ENCODE assay signal across 15 cellular contexts in genomic region chr11:133906746-133907145, GRCh38. TPM values are rescaled to one million over a fixed set of nuclear protein-coding genes. Genes with fewer than 3 reads are reported as not detected.
DNase-seq lines count a peak whose midpoint lies in the region; ATAC-seq and TF ChIP-seq lines count a peak whose summit lies in the region.
"Had no signal": no experiment of that assay in that cellular context is flagged by ENCODE, and none has a peak within 500 bp of the region (broad histone marks: within the 10 kb centered on the region; RNA-seq: fewer than 3 reads in every experiment).

No MANE protein-coding gene starts in this region.

- intact Hi-C loops in activated CD4-positive, alpha-beta T cell treated with anti-CD3 and anti-CD28 coated beads for 36 hours (cut with DNase I, micrococcal nuclease): no loop called here
- intact Hi-C loops in natural killer cell (cut with micrococcal nuclease): no loop called here
- intact Hi-C loops in aorta (cut with DNase I): no loop called here

- H3K4me1 ChIP-seq in aorta (ENCODE audit: control insufficient read depth in 1 of 2, insufficient read depth in 2 of 2, low read length in 2 of 2): no peaks in the 10 kb centered on the region
- H3K4me1 ChIP-seq: HAP-1 had no signal

- H3K36me3 ChIP-seq in aorta (ENCODE audit: control insufficient read depth in 1 of 2, insufficient read depth in 2 of 2, low read length in 1 of 2): peaks cover 3 to 8% of the 10 kb centered on the region in 2 donors
- H3K36me3 ChIP-seq: BLaER1 had no signal

- no peak overlapping the region for H3K4me3 Mint-ChIP-seq in activated CD4-positive, alpha-beta T cell treated with anti-CD3 and anti-CD28 coated beads for 36 hours
- no peak overlapping the region for H3K4me3 Mint-ChIP-seq in natural killer cell treated with Interleukin-12 subunit alpha and Interleukin-12 subunit beta and Interleukin-15 and Interleukin-18, amount 100 ng/mL, for 72 hours
- no peak overlapping the region for H3K4me3 Mint-ChIP-seq in natural killer cell
- H3K4me3 Mint-ChIP-seq: CD4-positive, CD25-positive, alpha-beta regulatory T cell had no signal

- no peaks in the 10 kb centered on the region for H3K9me3 ChIP-seq in aorta (ENCODE audit: control insufficient read depth, low read length)
- H3K9me3 ChIP-seq: BLaER1, HAP-1 had no signal

- 92 to 94% methylated on average over 13 of the region's 13 CpGs for WGBS in aorta, 2 donors

- no peak overlapping the region for H3K27ac ChIP-seq in aorta (ENCODE audit: low read depth in 1 of 2, low read length in 2 of 2)
- H3K27ac ChIP-seq: 22Rv1, BLaER1, HL-60 had no signal

- no peak overlapping the region for H3K4me3 ChIP-seq in aorta (ENCODE audit: low read length in 2 of 2)
- H3K4me3 ChIP-seq: BLaER1, HAP-1 had no signal

- DNase-seq in activated CD4-positive, alpha-beta T cell treated with anti-CD3 and anti-CD28 coated beads for 36 hours: peak; percentile 1
- DNase-seq in activated CD4-positive, alpha-beta T cell treated with anti-CD3 and anti-CD28 coated beads, Interleukin-2, amount 50 U/mL, for 4 hours: no peak
- DNase-seq in natural killer cell treated with Interleukin-12 subunit alpha and Interleukin-12 subunit beta and Interleukin-15 and Interleukin-18, amount 100 ng/mL, for 72 hours (ENCODE audit: low spot score): peak; percentile 32
- no peak for DNase-seq in natural killer cell
- peak; percentile 70 for DNase-seq in putamen (ENCODE audit: low spot score)
- DNase-seq in aorta: peak; percentile 28 to 57
- DNase-seq in CD1c-positive myeloid dendritic cell (ENCODE audit: extremely low spot score): no peak
- DNase-seq in SIG-M5 (lab: John Stamatoyannopoulos, UW): no peak
- DNase-seq: CD4-positive, CD25-positive, alpha-beta regulatory T cell; DMS53; GF-D8 had no signal

- no peaks in the 10 kb centered on the region for H3K27me3 Mint-ChIP-seq in activated CD4-positive, alpha-beta T cell treated with anti-CD3 and anti-CD28 coated beads for 36 hours
- H3K27me3 Mint-ChIP-seq in natural killer cell treated with Interleukin-12 subunit alpha and Interleukin-12 subunit beta and Interleukin-15 and Interleukin-18, amount 100 ng/mL, for 72 hours: no peaks in the 10 kb centered on the region
- no peaks in the 10 kb centered on the region for H3K27me3 Mint-ChIP-seq in natural killer cell (ENCODE audit: low read depth in 2 of 2)
- H3K27me3 Mint-ChIP-seq: CD4-positive, CD25-positive, alpha-beta regulatory T cell had no signal

- TF ChIP-seq CTCF in natural killer cell (IDR thresholded peaks at IDR 0.05): no peak

- no peak overlapping the region for H3K27ac Mint-ChIP-seq in activated CD4-positive, alpha-beta T cell treated with anti-CD3 and anti-CD28 coated beads for 36 hours
- no peak overlapping the region for H3K27ac Mint-ChIP-seq in natural killer cell treated with Interleukin-12 subunit alpha and Interleukin-12 subunit beta and Interleukin-15 and Interleukin-18, amount 100 ng/mL, for 72 hours
- H3K27ac Mint-ChIP-seq in natural killer cell: no peak overlapping the region

- ATAC-seq in activated CD4-positive, alpha-beta T cell treated with anti-CD3 and anti-CD28 coated beads for 36 hours: no peak
- ATAC-seq in natural killer cell treated with Interleukin-12 subunit alpha and Interleukin-12 subunit beta and Interleukin-15 and Interleukin-18, amount 100 ng/mL, for 72 hours: no peak
- ATAC-seq in natural killer cell: no peak
- ATAC-seq in aorta (ENCODE audit: low FRiP score): no peak

- no peaks in the 10 kb centered on the region for H3K27me3 ChIP-seq in aorta (ENCODE audit: control insufficient read depth in 1 of 2, insufficient read depth in 2 of 2, low read length in 1 of 2)
- H3K27me3 ChIP-seq: BLaER1 had no signal

- peaks cover 35% of the 10 kb centered on the region for H3K36me3 Mint-ChIP-seq in activated CD4-positive, alpha-beta T cell treated with anti-CD3 and anti-CD28 coated beads for 36 hours (ENCODE audit: low read depth)
- H3K36me3 Mint-ChIP-seq in natural killer cell treated with Interleukin-12 subunit alpha and Interleukin-12 subunit beta and Interleukin-15 and Interleukin-18, amount 100 ng/mL, for 72 hours: no peaks in the 10 kb centered on the region
- no peaks in the 10 kb centered on the region for H3K36me3 Mint-ChIP-seq in natural killer cell

- CTCF ChIA-PET in activated CD4-positive, alpha-beta T cell treated with anti-CD3 and anti-CD28 coated beads for 36 hours (lab: Charles Lee): interaction anchor here (0.7 to 1.0 kb wide), 2 partner anchors 12 to 144 kb away, joined by 3 to 4 read pairs; no protein-coding TSS in a partner anchor

- POLR2A ChIA-PET in activated CD4-positive, alpha-beta T cell treated with anti-CD3 and anti-CD28 coated beads for 36 hours (lab: Charles Lee): no interaction called here

- no peaks in the 10 kb centered on the region for H3K4me1 Mint-ChIP-seq in activated CD4-positive, alpha-beta T cell treated with anti-CD3 and anti-CD28 coated beads for 36 hours
- H3K4me1 Mint-ChIP-seq in natural killer cell treated with Interleukin-12 subunit alpha and Interleukin-12 subunit beta and Interleukin-15 and Interleukin-18, amount 100 ng/mL, for 72 hours (ENCODE audit: low read depth in 2 of 2): no peaks in the 10 kb centered on the region
- no peaks in the 10 kb centered on the region for H3K4me1 Mint-ChIP-seq in natural killer cell

- no peaks in the 10 kb centered on the region for H3K9me3 Mint-ChIP-seq in activated CD4-positive, alpha-beta T cell treated with anti-CD3 and anti-CD28 coated beads for 36 hours (ENCODE audit: low read depth)
- no peaks in the 10 kb centered on the region for H3K9me3 Mint-ChIP-seq in natural killer cell treated with Interleukin-12 subunit alpha and Interleukin-12 subunit beta and Interleukin-15 and Interleukin-18, amount 100 ng/mL, for 72 hours
- no peaks in the 10 kb centered on the region for H3K9me3 Mint-ChIP-seq in natural killer cell
- H3K9me3 Mint-ChIP-seq: CD4-positive, CD25-positive, alpha-beta regulatory T cell had no signal

RNA-seq across cellular contexts. Expression of gene IGSF9B, which starts 50.0 kb away (rescaled TPM):
- 10 to 100 TPM; 79.0 to 84.2 TPM for total RNA-seq in activated CD4-positive, alpha-beta T cell treated with anti-CD3 and anti-CD28 coated beads for 36 hours
- total RNA-seq in natural killer cell treated with Interleukin-12 subunit alpha and Interleukin-12 subunit beta and Interleukin-15 and Interleukin-18, amount 100 ng/mL, for 72 hours: 1 to 10 TPM; 1.8 to 9.1 TPM
- total RNA-seq in natural killer cell: 1 to 10 TPM; 2.2 to 6.1 (median 4.3) TPM
- total RNA-seq in aorta: 10 to 100 TPM; 59.7 to 93.9 TPM
- polyA plus RNA-seq in aorta: 10 to 100 TPM in 1 of 2 donors, 1 to 10 TPM in 1; 6.5 to 29.7 TPM

Comparison
In these comparisons a context has a peak if more than half of its experiments do, and no peak if none do; other contexts are left out.
1. DNase-seq: peak in activated CD4-positive, alpha-beta T cell treated with anti-CD3 and anti-CD28 coated beads for 36 hours (single experiment), natural killer cell treated with Interleukin-12 subunit alpha and Interleukin-12 subunit beta and Interleukin-15 and Interleukin-18, amount 100 ng/mL, for 72 hours (single experiment), putamen (single experiment) and aorta (2 of 2); none in activated CD4-positive, alpha-beta T cell treated with anti-CD3 and anti-CD28 coated beads, Interleukin-2, amount 50 U/mL, for 4 hours (0 of 2), natural killer cell (single experiment), CD1c-positive myeloid dendritic cell (single experiment) and SIG-M5 (single experiment).
2. RNA of gene IGSF9B, which starts 50.0 kb away (total RNA-seq): 59.7 to 93.9 TPM in aorta and 79.0 to 84.2 TPM in activated CD4-positive, alpha-beta T cell treated with anti-CD3 and anti-CD28 coated beads for 36 hours; 1.8 to 9.1 TPM in natural killer cell treated with Interleukin-12 subunit alpha and Interleukin-12 subunit beta and Interleukin-15 and Interleukin-18, amount 100 ng/mL, for 72 hours and 2.2 to 6.1 TPM in natural killer cell; every median in the first group is over 4 times any median in the second.